Comparison of ENCODE assay signal across 26 cellular contexts in genomic region chr2:14690926-14691325, GRCh38. TPM values are rescaled to one million over a fixed set of nuclear protein-coding genes. Genes with fewer than 3 reads are reported as not detected.
"Had no signal": no experiment of that assay in that cellular context is flagged by ENCODE, and none has a peak within 500 bp of the region (broad histone marks: within the 10 kb centered on the region; RNA-seq: fewer than 3 reads in every experiment).

No MANE protein-coding gene starts in this region.

- DNase-seq: kidney; left colon; left lung; midbrain; mucosa of descending colon; naive thymus-derived CD4-positive, alpha-beta T cell; ovary; right cardiac atrium; stimulated activated CD4-positive, alpha-beta T cell treated with anti-CD3 and anti-CD28 coated beads, Interleukin-12 subunit alpha, Interleukin-12 subunit beta, amount 100 ng/mL, for 4 hours; stimulated activated CD4-positive, alpha-beta T cell treated with anti-CD3 and anti-CD28 coated beads, Interleukin-15, amount 100 ng/mL, for 24 hours; stimulated activated CD4-positive, alpha-beta T cell treated with anti-CD3 and anti-CD28 coated beads, Interleukin-2, amount 100 ng/mL, for 24 hours; stimulated activated CD4-positive, alpha-beta T cell treated with anti-CD3 and anti-CD28 coated beads, Interleukin-4, amount 100 ng/mL, for 1 hour; stimulated activated naive B cell treated with anti-CD40 and anti-IgM and Interleukin-4, amounts not matched to agents 10 μg/mL and 1 μg/mL and 100 μg/mL, for 72 hours; stimulated activated naive CD8-positive, alpha-beta T cell treated with anti-CD3 and anti-CD28 coated beads, Interleukin-15, Interleukin-2, amounts not matched to agents 100 U/mL and 50 U/mL, for 24 hours; stomach; testis; thyroid gland; transverse colon; upper lobe of left lung had no signal

- H3K4me3 ChIP-seq: left lung, lung, mucosa of descending colon, ovary, skin epidermis, stomach, testis, thyroid gland, transverse colon, upper lobe of left lung, vagina had no signal

- H3K4me3 Mint-ChIP-seq: memory B cell; naive thymus-derived CD4-positive, alpha-beta T cell; natural killer cell treated with Interleukin-12 subunit alpha and Interleukin-12 subunit beta and Interleukin-15 and Interleukin-18, amount 100 ng/mL, for 72 hours; stimulated activated naive B cell treated with anti-CD40 and anti-IgM and Interleukin-4, amounts not matched to agents 10 μg/mL and 1 μg/mL and 100 μg/mL, for 72 hours had no signal

- H3K27me3 ChIP-seq: left lung, ovary, stomach, testis, thyroid gland, transverse colon, upper lobe of left lung, vagina had no signal

- H3K27me3 Mint-ChIP-seq: memory B cell; natural killer cell treated with Interleukin-12 subunit alpha and Interleukin-12 subunit beta and Interleukin-15 and Interleukin-18, amount 100 ng/mL, for 72 hours; progenitor cell of endocrine pancreas; stimulated activated naive B cell treated with anti-CD40 and anti-IgM and Interleukin-4, amounts not matched to agents 10 μg/mL and 1 μg/mL and 100 μg/mL, for 72 hours had no signal

- H3K36me3 ChIP-seq: left lung, ovary, stomach, thyroid gland, transverse colon, upper lobe of left lung, vagina had no signal

- H3K27ac Mint-ChIP-seq: memory B cell; naive thymus-derived CD4-positive, alpha-beta T cell; natural killer cell treated with Interleukin-12 subunit alpha and Interleukin-12 subunit beta and Interleukin-15 and Interleukin-18, amount 100 ng/mL, for 72 hours; progenitor cell of endocrine pancreas; stimulated activated naive B cell treated with anti-CD40 and anti-IgM and Interleukin-4, amounts not matched to agents 10 μg/mL and 1 μg/mL and 100 μg/mL, for 72 hours had no signal

- H3K4me1 ChIP-seq: left lung, stomach, testis, thyroid gland, transverse colon, upper lobe of left lung, vagina had no signal

- ATAC-seq: left colon; left lung; mucosa of descending colon; naive thymus-derived CD4-positive, alpha-beta T cell; natural killer cell treated with Interleukin-12 subunit alpha and Interleukin-12 subunit beta and Interleukin-15 and Interleukin-18, amount 100 ng/mL, for 72 hours; right cardiac atrium; sciatic nerve; stimulated activated naive B cell treated with anti-CD40 and anti-IgM and Interleukin-4, amounts not matched to agents 10 μg/mL and 1 μg/mL and 100 μg/mL, for 72 hours; stimulated activated naive CD8-positive, alpha-beta T cell treated with anti-CD3 and anti-CD28 coated beads, Interleukin-15, Interleukin-2, amounts not matched to agents 100 U/mL and 50 U/mL, for 24 hours had no signal

- H3K27ac ChIP-seq: left lung, ovary, skin epidermis, stomach, testis, thyroid gland, transverse colon, upper lobe of left lung, vagina had no signal

- H3K9me3 ChIP-seq: ovary, testis, thyroid gland, transverse colon, upper lobe of left lung, vagina had no signal

- H3K4me1 Mint-ChIP-seq: memory B cell; naive thymus-derived CD4-positive, alpha-beta T cell; stimulated activated naive B cell treated with anti-CD40 and anti-IgM and Interleukin-4, amounts not matched to agents 10 μg/mL and 1 μg/mL and 100 μg/mL, for 72 hours had no signal

- H3K36me3 Mint-ChIP-seq: memory B cell; naive thymus-derived CD4-positive, alpha-beta T cell; natural killer cell treated with Interleukin-12 subunit alpha and Interleukin-12 subunit beta and Interleukin-15 and Interleukin-18, amount 100 ng/mL, for 72 hours; stimulated activated naive B cell treated with anti-CD40 and anti-IgM and Interleukin-4, amounts not matched to agents 10 μg/mL and 1 μg/mL and 100 μg/mL, for 72 hours had no signal

RNA-seq across cellular contexts. Expression of gene LRATD1, which starts 58.4 kb away (rescaled TPM):
- total RNA-seq: naive thymus-derived CD4-positive, alpha-beta T cell; natural killer cell treated with Interleukin-12 subunit alpha and Interleukin-12 subunit beta and Interleukin-15 and Interleukin-18, amount 100 ng/mL, for 72 hours had no signal
- polyA plus RNA-seq: naive thymus-derived CD4-positive, alpha-beta T cell had no signal
